Comparison of ENCODE assay signal across 1 cellular context in the genomic region with DNA sequence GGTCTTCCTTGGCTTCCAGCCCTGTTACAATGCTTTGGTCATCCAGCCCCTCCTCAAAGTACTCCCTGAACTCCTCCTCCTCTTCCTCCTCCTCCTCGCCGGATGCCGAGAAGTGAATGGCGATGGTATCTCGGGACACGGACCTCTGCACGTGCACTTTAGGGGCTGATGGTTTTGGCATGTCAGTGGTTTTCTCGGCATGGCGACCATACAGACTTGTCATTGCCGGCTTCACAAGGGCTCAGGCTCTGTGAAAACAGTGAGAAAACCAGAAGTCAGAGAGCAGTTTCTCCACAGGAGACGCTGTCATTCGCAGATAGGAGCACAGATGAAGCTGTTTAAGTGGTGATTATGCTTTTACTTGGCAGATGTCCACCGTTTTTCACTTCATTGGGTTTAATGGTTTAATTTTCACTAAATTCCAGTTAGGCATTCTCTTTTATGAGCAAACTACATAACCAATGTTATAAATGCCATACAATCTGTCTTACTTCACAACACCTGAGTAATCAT.
TF ChIP-seq lines count a peak whose summit lies in the region.

No MANE protein-coding gene starts in this region.

TF ChIP-seq in K562, 482 proteins besides CTCF, POLR2A, EP300 and RAD21 (continued from another document and continues in another):
- TF ChIP-seq, protein P1, sequence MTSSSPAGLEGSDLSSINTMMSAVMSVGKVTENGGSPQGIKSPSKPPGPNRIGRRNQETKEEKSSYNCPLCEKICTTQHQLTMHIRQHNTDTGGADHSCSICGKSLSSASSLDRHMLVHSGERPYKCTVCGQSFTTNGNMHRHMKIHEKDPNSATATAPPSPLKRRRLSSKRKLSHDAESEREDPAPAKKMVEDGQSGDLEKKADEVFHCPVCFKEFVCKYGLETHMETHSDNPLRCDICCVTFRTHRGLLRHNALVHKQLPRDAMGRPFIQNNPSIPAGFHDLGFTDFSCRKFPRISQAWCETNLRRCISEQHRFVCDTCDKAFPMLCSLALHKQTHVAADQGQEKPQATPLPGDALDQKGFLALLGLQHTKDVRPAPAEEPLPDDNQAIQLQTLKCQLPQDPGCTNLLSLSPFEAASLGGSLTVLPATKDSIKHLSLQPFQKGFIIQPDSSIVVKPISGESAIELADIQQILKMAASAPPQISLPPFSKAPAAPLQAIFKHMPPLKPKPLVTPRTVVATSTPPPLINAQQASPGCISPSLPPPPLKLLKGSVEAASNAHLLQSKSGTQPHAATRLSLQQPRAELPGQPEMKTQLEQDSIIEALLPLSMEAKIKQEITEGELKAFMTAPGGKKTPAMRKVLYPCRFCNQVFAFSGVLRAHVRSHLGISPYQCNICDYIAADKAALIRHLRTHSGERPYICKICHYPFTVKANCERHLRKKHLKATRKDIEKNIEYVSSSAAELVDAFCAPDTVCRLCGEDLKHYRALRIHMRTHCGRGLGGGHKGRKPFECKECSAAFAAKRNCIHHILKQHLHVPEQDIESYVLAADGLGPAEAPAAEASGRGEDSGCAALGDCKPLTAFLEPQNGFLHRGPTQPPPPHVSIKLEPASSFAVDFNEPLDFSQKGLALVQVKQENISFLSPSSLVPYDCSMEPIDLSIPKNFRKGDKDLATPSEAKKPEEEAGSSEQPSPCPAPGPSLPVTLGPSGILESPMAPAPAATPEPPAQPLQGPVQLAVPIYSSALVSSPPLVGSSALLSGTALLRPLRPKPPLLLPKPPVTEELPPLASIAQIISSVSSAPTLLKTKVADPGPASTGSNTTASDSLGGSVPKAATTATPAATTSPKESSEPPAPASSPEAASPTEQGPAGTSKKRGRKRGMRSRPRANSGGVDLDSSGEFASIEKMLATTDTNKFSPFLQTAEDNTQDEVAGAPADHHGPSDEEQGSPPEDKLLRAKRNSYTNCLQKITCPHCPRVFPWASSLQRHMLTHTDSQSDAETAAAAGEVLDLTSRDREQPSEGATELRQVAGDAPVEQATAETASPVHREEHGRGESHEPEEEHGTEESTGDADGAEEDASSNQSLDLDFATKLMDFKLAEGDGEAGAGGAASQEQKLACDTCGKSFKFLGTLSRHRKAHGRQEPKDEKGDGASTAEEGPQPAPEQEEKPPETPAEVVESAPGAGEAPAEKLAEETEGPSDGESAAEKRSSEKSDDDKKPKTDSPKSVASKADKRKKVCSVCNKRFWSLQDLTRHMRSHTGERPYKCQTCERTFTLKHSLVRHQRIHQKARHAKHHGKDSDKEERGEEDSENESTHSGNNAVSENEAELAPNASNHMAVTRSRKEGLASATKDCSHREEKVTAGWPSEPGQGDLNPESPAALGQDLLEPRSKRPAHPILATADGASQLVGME (CRISPR knock-in tag; IDR thresholded peaks at IDR 0.05): no peak
- TF ChIP-seq TARDBP (IDR thresholded peaks at IDR 0.05) (no peak), SREBF2 (CRISPR knock-in tag; IDR thresholded peaks at IDR 0.05) (no peak), TCFL5 (CRISPR knock-in tag; conservative IDR thresholded peaks at IDR 0.05) (no peak), ARID1B (IDR thresholded peaks at IDR 0.05) (peak; percentile 91), PRPF4 (IDR thresholded peaks at IDR 0.05; ENCODE audit: insufficient read depth, low read depth, low read length, poor library complexity, severe bottlenecking) (no peak), PHB2 (IDR thresholded peaks at IDR 0.05; ENCODE audit: low read depth) (no peak), HIVEP1 (CRISPR knock-in tag; IDR thresholded peaks at IDR 0.05) (no peak), TSC22D4 (tag; IDR thresholded peaks at IDR 0.05) (no peak), TFAM (CRISPR knock-in tag; conservative IDR thresholded peaks at IDR 0.05) (no peak), PCBP2 (IDR thresholded peaks at IDR 0.05; ENCODE audit: low read depth, low read length, poor library complexity, severe bottlenecking) (no peak), TOE1 (IDR thresholded peaks at IDR 0.05; ENCODE audit: borderline replicate concordance) (no peak), TOE1 (CRISPR knock-in tag; IDR thresholded peaks at IDR 0.05; ENCODE audit: borderline replicate concordance, low read depth) (no peak), KLF6 (CRISPR knock-in tag; IDR thresholded peaks at IDR 0.05; ENCODE audit: borderline replicate concordance) (no peak), NCOA4 (IDR thresholded peaks at IDR 0.05; ENCODE audit: partially characterized antibody) (no peak), SLC30A9 (CRISPR knock-in tag; IDR thresholded peaks at IDR 0.05) (no peak), FOXP1 (CRISPR knock-in tag; IDR thresholded peaks at IDR 0.05) (no peak), RHOXF2B (CRISPR knock-in tag; conservative IDR thresholded peaks at IDR 0.05) (no peak), PRMT5 (CRISPR knock-in tag; IDR thresholded peaks at IDR 0.05) (no peak), HSF4 (CRISPR knock-in tag; IDR thresholded peaks at IDR 0.05; ENCODE audit: borderline replicate concordance) (no peak), ZNF445 (CRISPR knock-in tag; IDR thresholded peaks at IDR 0.05; ENCODE audit: low read depth) (no peak), ZNF830 (CRISPR knock-in tag; IDR thresholded peaks at IDR 0.05) (no peak), TCF7 (IDR thresholded peaks at IDR 0.05; ENCODE audit: borderline replicate concordance) (no peak), CBX1 (IDR thresholded peaks at IDR 0.05; ENCODE audit: low read depth) (no peak), FOXA3 (CRISPR knock-in tag; conservative IDR thresholded peaks at IDR 0.05 in 1 of 2, IDR thresholded peaks at IDR 0.05 in 1 of 2) (no peak), ATF7 (IDR thresholded peaks at IDR 0.05) (0 out of 2 replicates have a peak, but pooled peaks have one; percentile 32), POLR2G (IDR thresholded peaks at IDR 0.05; ENCODE audit: low read depth, low read length) (no peak), GABPB1 (CRISPR knock-in tag; IDR thresholded peaks at IDR 0.05) (no peak; the same call in 1 of the 2 replicates), MYBL2 (IDR thresholded peaks at IDR 0.05; ENCODE audit: low read depth) (no peak), MYBL2 (CRISPR knock-in tag; IDR thresholded peaks at IDR 0.05; ENCODE audit: borderline replicate concordance) (no peak), ESRRB (CRISPR knock-in tag; IDR thresholded peaks at IDR 0.05; ENCODE audit: borderline replicate concordance) (no peak), SMARCA5 (IDR thresholded peaks at IDR 0.05) (no peak), TBL1XR1 (IDR thresholded peaks at IDR 0.05; ENCODE audit: low read length in 2 of 2) (peak in 1 of 2 experiments; percentile 60; a peak in 1 of 4 replicates), SREBF1 (IDR thresholded peaks at IDR 0.05; ENCODE audit: borderline replicate concordance, low read depth, low read length) (no peak), NBN (IDR thresholded peaks at IDR 0.05; ENCODE audit: low read depth) (peak; percentile 75; the same call in 1 of the 2 replicates), GTF2A2 (tag; IDR thresholded peaks at IDR 0.05) (no peak), CXXC5 (CRISPR knock-in tag; IDR thresholded peaks at IDR 0.05) (peak; percentile 74), ZNF586 (CRISPR knock-in tag; conservative IDR thresholded peaks at IDR 0.05) (no peak), SRF (CRISPR knock-in tag; IDR thresholded peaks at IDR 0.05) (no peak), SP2 (IDR thresholded peaks at IDR 0.05; ENCODE audit: extremely low read depth, low read depth, low read length, poor library complexity, severe bottlenecking) (no peak), POLR3A (IDR thresholded peaks at IDR 0.05; ENCODE audit: borderline replicate concordance, extremely low read depth, insufficient read depth, insufficient read length) (no peak), RBM34 (IDR thresholded peaks at IDR 0.05; ENCODE audit: borderline replicate concordance, insufficient read depth, low read length) (no peak)
- TF ChIP-seq, protein P2, sequence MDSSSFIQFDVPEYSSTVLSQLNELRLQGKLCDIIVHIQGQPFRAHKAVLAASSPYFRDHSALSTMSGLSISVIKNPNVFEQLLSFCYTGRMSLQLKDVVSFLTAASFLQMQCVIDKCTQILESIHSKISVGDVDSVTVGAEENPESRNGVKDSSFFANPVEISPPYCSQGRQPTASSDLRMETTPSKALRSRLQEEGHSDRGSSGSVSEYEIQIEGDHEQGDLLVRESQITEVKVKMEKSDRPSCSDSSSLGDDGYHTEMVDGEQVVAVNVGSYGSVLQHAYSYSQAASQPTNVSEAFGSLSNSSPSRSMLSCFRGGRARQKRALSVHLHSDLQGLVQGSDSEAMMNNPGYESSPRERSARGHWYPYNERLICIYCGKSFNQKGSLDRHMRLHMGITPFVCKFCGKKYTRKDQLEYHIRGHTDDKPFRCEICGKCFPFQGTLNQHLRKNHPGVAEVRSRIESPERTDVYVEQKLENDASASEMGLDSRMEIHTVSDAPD (CRISPR knock-in tag; IDR thresholded peaks at IDR 0.05): no peak
- TF ChIP-seq, protein P3, sequence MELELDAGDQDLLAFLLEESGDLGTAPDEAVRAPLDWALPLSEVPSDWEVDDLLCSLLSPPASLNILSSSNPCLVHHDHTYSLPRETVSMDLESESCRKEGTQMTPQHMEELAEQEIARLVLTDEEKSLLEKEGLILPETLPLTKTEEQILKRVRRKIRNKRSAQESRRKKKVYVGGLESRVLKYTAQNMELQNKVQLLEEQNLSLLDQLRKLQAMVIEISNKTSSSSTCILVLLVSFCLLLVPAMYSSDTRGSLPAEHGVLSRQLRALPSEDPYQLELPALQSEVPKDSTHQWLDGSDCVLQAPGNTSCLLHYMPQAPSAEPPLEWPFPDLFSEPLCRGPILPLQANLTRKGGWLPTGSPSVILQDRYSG (tag; conservative IDR thresholded peaks at IDR 0.05; ENCODE audit: low read depth): no peak
- TF ChIP-seq, protein P4, sequence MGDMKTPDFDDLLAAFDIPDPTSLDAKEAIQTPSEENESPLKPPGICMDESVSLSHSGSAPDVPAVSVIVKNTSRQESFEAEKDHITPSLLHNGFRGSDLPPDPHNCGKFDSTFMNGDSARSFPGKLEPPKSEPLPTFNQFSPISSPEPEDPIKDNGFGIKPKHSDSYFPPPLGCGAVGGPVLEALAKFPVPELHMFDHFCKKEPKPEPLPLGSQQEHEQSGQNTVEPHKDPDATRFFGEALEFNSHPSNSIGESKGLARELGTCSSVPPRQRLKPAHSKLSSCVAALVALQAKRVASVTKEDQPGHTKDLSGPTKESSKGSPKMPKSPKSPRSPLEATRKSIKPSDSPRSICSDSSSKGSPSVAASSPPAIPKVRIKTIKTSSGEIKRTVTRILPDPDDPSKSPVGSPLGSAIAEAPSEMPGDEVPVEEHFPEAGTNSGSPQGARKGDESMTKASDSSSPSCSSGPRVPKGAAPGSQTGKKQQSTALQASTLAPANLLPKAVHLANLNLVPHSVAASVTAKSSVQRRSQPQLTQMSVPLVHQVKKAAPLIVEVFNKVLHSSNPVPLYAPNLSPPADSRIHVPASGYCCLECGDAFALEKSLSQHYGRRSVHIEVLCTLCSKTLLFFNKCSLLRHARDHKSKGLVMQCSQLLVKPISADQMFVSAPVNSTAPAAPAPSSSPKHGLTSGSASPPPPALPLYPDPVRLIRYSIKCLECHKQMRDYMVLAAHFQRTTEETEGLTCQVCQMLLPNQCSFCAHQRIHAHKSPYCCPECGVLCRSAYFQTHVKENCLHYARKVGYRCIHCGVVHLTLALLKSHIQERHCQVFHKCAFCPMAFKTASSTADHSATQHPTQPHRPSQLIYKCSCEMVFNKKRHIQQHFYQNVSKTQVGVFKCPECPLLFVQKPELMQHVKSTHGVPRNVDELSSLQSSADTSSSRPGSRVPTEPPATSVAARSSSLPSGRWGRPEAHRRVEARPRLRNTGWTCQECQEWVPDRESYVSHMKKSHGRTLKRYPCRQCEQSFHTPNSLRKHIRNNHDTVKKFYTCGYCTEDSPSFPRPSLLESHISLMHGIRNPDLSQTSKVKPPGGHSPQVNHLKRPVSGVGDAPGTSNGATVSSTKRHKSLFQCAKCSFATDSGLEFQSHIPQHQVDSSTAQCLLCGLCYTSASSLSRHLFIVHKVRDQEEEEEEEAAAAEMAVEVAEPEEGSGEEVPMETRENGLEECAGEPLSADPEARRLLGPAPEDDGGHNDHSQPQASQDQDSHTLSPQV (IDR thresholded peaks at IDR 0.05): peak; percentile 79
- TF ChIP-seq, protein P5, sequence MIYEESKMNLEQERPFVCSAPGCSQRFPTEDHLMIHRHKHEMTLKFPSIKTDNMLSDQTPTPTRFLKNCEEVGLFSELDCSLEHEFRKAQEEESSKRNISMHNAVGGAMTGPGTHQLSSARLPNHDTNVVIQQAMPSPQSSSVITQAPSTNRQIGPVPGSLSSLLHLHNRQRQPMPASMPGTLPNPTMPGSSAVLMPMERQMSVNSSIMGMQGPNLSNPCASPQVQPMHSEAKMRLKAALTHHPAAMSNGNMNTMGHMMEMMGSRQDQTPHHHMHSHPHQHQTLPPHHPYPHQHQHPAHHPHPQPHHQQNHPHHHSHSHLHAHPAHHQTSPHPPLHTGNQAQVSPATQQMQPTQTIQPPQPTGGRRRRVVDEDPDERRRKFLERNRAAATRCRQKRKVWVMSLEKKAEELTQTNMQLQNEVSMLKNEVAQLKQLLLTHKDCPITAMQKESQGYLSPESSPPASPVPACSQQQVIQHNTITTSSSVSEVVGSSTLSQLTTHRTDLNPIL (CRISPR knock-in tag; IDR thresholded peaks at IDR 0.05): no peak
- TF ChIP-seq, protein P6, sequence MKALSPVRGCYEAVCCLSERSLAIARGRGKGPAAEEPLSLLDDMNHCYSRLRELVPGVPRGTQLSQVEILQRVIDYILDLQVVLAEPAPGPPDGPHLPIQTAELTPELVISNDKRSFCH (CRISPR knock-in tag; IDR thresholded peaks at IDR 0.05): no peak
- TF ChIP-seq, protein P6 (tag; IDR thresholded peaks at IDR 0.05): no peak
- TF ChIP-seq, protein P7, sequence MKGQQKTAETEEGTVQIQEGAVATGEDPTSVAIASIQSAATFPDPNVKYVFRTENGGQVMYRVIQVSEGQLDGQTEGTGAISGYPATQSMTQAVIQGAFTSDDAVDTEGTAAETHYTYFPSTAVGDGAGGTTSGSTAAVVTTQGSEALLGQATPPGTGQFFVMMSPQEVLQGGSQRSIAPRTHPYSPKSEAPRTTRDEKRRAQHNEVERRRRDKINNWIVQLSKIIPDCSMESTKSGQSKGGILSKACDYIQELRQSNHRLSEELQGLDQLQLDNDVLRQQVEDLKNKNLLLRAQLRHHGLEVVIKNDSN (CRISPR knock-in tag; IDR thresholded peaks at IDR 0.05): no peak
- TF ChIP-seq, protein P8, sequence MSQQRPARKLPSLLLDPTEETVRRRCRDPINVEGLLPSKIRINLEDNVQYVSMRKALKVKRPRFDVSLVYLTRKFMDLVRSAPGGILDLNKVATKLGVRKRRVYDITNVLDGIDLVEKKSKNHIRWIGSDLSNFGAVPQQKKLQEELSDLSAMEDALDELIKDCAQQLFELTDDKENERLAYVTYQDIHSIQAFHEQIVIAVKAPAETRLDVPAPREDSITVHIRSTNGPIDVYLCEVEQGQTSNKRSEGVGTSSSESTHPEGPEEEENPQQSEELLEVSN (IDR thresholded peaks at IDR 0.05; ENCODE audit: borderline replicate concordance in 1 of 2, extremely low read depth in 1 of 2, insufficient read depth in 1 of 2, insufficient read length in 1 of 2, low read depth in 1 of 2, low read length in 1 of 2, poor library complexity in 1 of 2, severe bottlenecking in 1 of 2): peak; percentile 45 to 76
- TF ChIP-seq, protein P9, sequence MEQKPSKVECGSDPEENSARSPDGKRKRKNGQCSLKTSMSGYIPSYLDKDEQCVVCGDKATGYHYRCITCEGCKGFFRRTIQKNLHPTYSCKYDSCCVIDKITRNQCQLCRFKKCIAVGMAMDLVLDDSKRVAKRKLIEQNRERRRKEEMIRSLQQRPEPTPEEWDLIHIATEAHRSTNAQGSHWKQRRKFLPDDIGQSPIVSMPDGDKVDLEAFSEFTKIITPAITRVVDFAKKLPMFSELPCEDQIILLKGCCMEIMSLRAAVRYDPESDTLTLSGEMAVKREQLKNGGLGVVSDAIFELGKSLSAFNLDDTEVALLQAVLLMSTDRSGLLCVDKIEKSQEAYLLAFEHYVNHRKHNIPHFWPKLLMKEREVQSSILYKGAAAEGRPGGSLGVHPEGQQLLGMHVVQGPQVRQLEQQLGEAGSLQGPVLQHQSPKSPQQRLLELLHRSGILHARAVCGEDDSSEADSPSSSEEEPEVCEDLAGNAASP (IDR thresholded peaks at IDR 0.05): no peak
